7 cellular contexts compared by ENCODE assay signal in the genomic region with DNA sequence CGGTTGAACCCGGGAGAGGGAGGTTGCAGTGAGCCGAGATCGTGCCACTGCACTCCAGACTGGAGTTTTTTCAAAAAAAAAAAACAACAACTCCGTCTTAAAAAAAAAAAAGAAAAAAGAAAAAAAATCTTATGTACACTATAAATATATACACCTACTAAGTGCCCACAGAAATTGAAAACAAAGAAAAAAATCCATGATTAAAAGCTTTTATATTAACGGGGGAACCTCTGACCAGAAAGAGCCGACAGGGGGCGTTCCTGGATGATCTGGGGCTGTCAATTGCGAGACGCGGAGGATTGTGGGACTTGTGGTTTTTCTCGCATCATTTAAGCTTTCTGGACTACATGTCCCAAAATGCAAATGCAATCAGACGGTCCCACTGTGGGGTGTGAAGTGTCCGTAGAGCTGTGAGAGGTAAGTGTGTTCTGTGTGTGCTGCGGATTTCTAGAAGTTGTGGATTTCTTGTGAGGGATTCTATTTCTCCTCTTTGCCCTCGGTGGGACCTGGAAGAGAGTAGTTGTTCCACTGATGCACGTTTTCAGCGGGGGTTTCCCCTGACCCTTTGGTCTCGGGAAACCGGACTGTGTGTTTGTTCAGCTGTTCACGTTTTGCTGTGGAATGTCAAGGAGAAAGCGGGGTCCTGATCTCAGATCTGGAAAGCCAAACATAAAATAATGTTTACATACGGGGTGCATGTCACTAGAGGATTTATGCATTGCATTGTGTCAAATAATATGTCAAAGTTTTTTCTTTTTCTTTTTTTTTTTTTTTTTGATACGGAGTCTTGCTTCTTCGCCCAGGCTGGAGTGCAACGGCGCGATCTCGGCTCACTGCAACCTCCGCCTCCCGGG. TPM values are rescaled to one million over a fixed set of nuclear protein-coding genes. Genes with fewer than 3 reads are reported as not detected.
DNase-seq lines count a peak whose midpoint lies in the region; ATAC-seq, FAIRE-seq and TF ChIP-seq lines count a peak whose summit lies in the region.

A gene with protein sequence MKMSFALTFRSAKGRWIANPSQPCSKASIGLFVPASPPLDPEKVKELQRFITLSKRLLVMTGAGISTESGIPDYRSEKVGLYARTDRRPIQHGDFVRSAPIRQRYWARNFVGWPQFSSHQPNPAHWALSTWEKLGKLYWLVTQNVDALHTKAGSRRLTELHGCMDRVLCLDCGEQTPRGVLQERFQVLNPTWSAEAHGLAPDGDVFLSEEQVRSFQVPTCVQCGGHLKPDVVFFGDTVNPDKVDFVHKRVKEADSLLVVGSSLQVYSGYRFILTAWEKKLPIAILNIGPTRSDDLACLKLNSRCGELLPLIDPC (plus strand): TSS at position 360 of the 854 bp plus-strand sequence. CDS start 1,241 bp downstream, outside the sequence.

- WGBS in K562 (ENCODE audit: insufficient coverage, low coverage, missing lambda C conversion rate), result 3% methylated on average over 22 of the region's 31 CpGs
- WGBS in sigmoid colon, 2 donors, result 9 to 11% methylated on average over 31 of the region's 31 CpGs

- peak; percentile 68 to 93 (median 86) for TF ChIP-seq CTCF in K562 (IDR thresholded peaks at IDR 0.05 in 2 of 3, conservative IDR thresholded peaks at IDR 0.05 in 1 of 3; ENCODE audit: insufficient read depth in 2 of 3, low read depth in 1 of 3, low read length in 3 of 3)
- TF ChIP-seq CTCF in sigmoid colon (IDR thresholded peaks at IDR 0.05), result peak in 3 of 4 experiments; percentile 45 to 65 (median 63)

- H3K4me3 ChIP-seq in K562 (peak within 1 kb of the TSS; percentile 46), sigmoid colon (peak within 1 kb of the TSS; percentile 56 to 66 (median 60))

- TF ChIP-seq EP300 in K562 (IDR thresholded peaks at IDR 0.05; ENCODE audit: low read length) (no peak), sigmoid colon (IDR thresholded peaks at IDR 0.05) (no peak)

- no peaks in the 10 kb centered on the region for H3K9me3 ChIP-seq in K562 (replicated peaks; ENCODE audit: control insufficient read depth, insufficient read depth, low read depth, low read length)
- H3K9me3 ChIP-seq in sigmoid colon, result no peaks in the 10 kb centered on the region

- H3K27me3 ChIP-seq in K562 (ENCODE audit: control insufficient read depth in 2 of 2, insufficient read depth in 2 of 2, low read length in 2 of 2), result no peaks in the 10 kb centered on the region
- no peaks in the 10 kb centered on the region for H3K27me3 ChIP-seq in sigmoid colon

- peak within 1 kb of the TSS; percentile 82 for H3K4me2 ChIP-seq in K562 (ENCODE audit: insufficient read depth, low read length)

- H3K36me3 ChIP-seq in K562 (ENCODE audit: control insufficient read depth, insufficient read depth, low read length), result 0 out of 3 replicates have a peak, but pooled peaks cover 3% of the 10 kb centered on the region
- H3K36me3 ChIP-seq in sigmoid colon, result no peaks in the 10 kb centered on the region

- no peaks in the 10 kb centered on the region for H3K9me1 ChIP-seq in K562 (ENCODE audit: control insufficient read depth, insufficient read depth, low read length)

- TSS peak; percentile 92 for BruUV-seq in K562 (replicated peaks; lab: Mats Ljungman, UMichigan)

- peak within 1 kb of the TSS; percentile 70 to 85 for H3K9ac ChIP-seq in K562 (ENCODE audit: insufficient read depth in 1 of 2, low read depth in 2 of 2, low read length in 2 of 2)

- peak; percentile 38 for TF ChIP-seq POLR2A in GM18505 (IDR thresholded peaks at IDR 0.05; ENCODE audit: borderline replicate concordance, extremely low read depth, insufficient read depth, insufficient read length)
- TF ChIP-seq POLR2A in K562 (conservative IDR thresholded peaks at IDR 0.05), result peak; percentile 64; the same call in 1 of the 2 replicates
- no peak for TF ChIP-seq POLR2A in sigmoid colon (IDR thresholded peaks at IDR 0.05)

- H3K4me1 ChIP-seq in K562 (replicated peaks in 1 of 2; ENCODE audit: control insufficient read depth in 2 of 2, insufficient read depth in 2 of 2, low read length in 2 of 2) (peaks cover 0 to 5% of the 10 kb centered on the region in 2 experiments; a peak in 1 of 5 replicates), sigmoid colon (peaks cover 0 to 11% (median 7%) of the 10 kb centered on the region in 4 donors)

- peak; percentile 99 for FAIRE-seq in K562 (lab: Jason Lieb, UNC)

- peak within 1 kb of the TSS; percentile 99 for H2AFZ ChIP-seq in K562 (ENCODE audit: low read depth, low read length)

- no peak for TF ChIP-seq RAD21 in K562 (CRISPR knock-in tag; conservative IDR thresholded peaks at IDR 0.05 in 1 of 2, IDR thresholded peaks at IDR 0.05 in 1 of 2)

- intact Hi-C loops in K562 (cut with micrococcal nuclease) (no loop called here), sigmoid colon (cut with DNase I) (loop anchor here (1.0 kb wide), 1 partner anchor 15 kb away; no protein-coding TSS in a partner anchor)

- H3K27ac ChIP-seq in K562 (ENCODE audit: extremely low read depth, low read depth, low read length) (peak within 1 kb of the TSS; percentile 56), sigmoid colon (peak within 1 kb of the TSS; percentile 75 to 79 (median 78))

- CTCF ChIA-PET in K562 (lab: Yijun Ruan, JAX; ENCODE audit: low intra/inter-chr PET ratio), result interaction anchor here (0.6 kb wide), 1 partner anchor 37 kb away, joined by 4 read pairs; a partner anchor contains a TSS

- peak; percentile 88 to 95 for DNase-seq in NCI-H1930 (lab: John Stamatoyannopoulos, UW)
- DNase-seq in T-helper 9 cell, result peak; percentile 88
- peak; percentile 91 to 96 (median 92) for DNase-seq in K562 (ENCODE audit: extremely low read depth in 1 of 4, low spot score in 3 of 4)
- peak; percentile 86 for DNase-seq in iPS DF 19.7 (ENCODE audit: low read depth, low spot score)
- DNase-seq in sigmoid colon, result peak; percentile 92

- no peaks in the 10 kb centered on the region for H4K20me1 ChIP-seq in K562 (replicated peaks; ENCODE audit: control insufficient read depth, insufficient read depth, low read length)

- ATAC-seq in GM18505 (IDR thresholded peaks at IDR 0.05; ENCODE audit: unreplicated experiment), result peak; percentile 95
- ATAC-seq in HG02973 (IDR thresholded peaks at IDR 0.05; ENCODE audit: unreplicated experiment), result peak; percentile 91
- ATAC-seq in K562, result peak; percentile 98

- in situ Hi-C loops in K562 (cut with MboI), result no loop called here

- H3K79me2 ChIP-seq in K562 (ENCODE audit: control insufficient read depth, insufficient read depth, low read length), result no peaks in the 10 kb centered on the region

- POLR2A ChIA-PET in K562 (lab: Yijun Ruan, JAX), result interaction anchor here (0.6 to 3.3 kb wide), 9 partner anchors 10 to 817 kb away, joined by 3 to 194 read pairs (median 3); a partner anchor contains a TSS

TF ChIP-seq in K562, 482 proteins besides CTCF, POLR2A, EP300 and RAD21 (continues in another document):
- TF ChIP-seq, protein P1, sequence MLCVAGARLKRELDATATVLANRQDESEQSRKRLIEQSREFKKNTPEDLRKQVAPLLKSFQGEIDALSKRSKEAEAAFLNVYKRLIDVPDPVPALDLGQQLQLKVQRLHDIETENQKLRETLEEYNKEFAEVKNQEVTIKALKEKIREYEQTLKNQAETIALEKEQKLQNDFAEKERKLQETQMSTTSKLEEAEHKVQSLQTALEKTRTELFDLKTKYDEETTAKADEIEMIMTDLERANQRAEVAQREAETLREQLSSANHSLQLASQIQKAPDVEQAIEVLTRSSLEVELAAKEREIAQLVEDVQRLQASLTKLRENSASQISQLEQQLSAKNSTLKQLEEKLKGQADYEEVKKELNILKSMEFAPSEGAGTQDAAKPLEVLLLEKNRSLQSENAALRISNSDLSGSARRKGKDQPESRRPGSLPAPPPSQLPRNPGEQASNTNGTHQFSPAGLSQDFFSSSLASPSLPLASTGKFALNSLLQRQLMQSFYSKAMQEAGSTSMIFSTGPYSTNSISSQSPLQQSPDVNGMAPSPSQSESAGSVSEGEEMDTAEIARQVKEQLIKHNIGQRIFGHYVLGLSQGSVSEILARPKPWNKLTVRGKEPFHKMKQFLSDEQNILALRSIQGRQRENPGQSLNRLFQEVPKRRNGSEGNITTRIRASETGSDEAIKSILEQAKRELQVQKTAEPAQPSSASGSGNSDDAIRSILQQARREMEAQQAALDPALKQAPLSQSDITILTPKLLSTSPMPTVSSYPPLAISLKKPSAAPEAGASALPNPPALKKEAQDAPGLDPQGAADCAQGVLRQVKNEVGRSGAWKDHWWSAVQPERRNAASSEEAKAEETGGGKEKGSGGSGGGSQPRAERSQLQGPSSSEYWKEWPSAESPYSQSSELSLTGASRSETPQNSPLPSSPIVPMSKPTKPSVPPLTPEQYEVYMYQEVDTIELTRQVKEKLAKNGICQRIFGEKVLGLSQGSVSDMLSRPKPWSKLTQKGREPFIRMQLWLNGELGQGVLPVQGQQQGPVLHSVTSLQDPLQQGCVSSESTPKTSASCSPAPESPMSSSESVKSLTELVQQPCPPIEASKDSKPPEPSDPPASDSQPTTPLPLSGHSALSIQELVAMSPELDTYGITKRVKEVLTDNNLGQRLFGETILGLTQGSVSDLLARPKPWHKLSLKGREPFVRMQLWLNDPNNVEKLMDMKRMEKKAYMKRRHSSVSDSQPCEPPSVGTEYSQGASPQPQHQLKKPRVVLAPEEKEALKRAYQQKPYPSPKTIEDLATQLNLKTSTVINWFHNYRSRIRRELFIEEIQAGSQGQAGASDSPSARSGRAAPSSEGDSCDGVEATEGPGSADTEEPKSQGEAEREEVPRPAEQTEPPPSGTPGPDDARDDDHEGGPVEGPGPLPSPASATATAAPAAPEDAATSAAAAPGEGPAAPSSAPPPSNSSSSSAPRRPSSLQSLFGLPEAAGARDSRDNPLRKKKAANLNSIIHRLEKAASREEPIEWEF (CRISPR knock-in tag; IDR thresholded peaks at IDR 0.05), result no peak

RNA-seq across cellular contexts. Expression of the gene that starts here (rescaled TPM):
- total RNA-seq in K562 (2011; cell fraction: chromatin; rRNA removed; ENCODE audit: low replicate concordance), result 2.8 and 3.7 TPM in 2 replicates
- total RNA-seq in K562 (2011; cell fraction: nucleolus; rRNA removed), result 2.5 and 2.6 TPM in 2 replicates
- 2.8 and 3.2 TPM in 2 replicates for total RNA-seq in K562 (2011; cell fraction: nucleoplasm; rRNA removed)
- total RNA-seq in K562 (2014; rRNA removed), result 0.86 and 3.1 TPM in 2 replicates
- 2.3 TPM in 2 replicates for total RNA-seq in K562 (2014; rRNA removed; fragmentation: Illumina TruSeq; extraction: Trizol)
- 1.5 and 1.6 TPM in 2 replicates for total RNA-seq in K562 (2015; rRNA removed; fragmentation: Illumina TruSeq; extraction: Trizol)
- 2.5 and 3.1 TPM in 2 replicates for total RNA-seq in K562 (2021)
- polyA plus RNA-seq in K562 (2011; rRNA removed), result 2.4 and 3.2 TPM in 2 replicates
- 2.5 TPM in 2 replicates for polyA plus RNA-seq in K562 (2011; cell fraction: cytosol; rRNA removed)
- 1.2 and 1.5 TPM in 2 replicates for polyA plus RNA-seq in K562 (2011; cell fraction: nucleus; rRNA removed)
- 2.4 and 3.6 TPM in 2 replicates for polyA plus RNA-seq in K562 (2012)
- polyA plus RNA-seq in K562 (2014; fragmentation: Illumina TruSeq; extraction: Trizol), result 2.7 and 2.8 TPM in 2 replicates
- 1 to 10 TPM; 5.1 to 5.2 TPM for polyA plus RNA-seq in K562 (2014; fragmentation: Nextera tagmentation; extraction: Ambion mirVana)
- polyA plus RNA-seq in K562 (2014; rRNA removed), result 1.8 and 3.2 TPM in 2 replicates
- 1.9 and 2.5 TPM in 2 replicates for polyA minus RNA-seq in K562 (2011; rRNA and poly(A)+ RNA removed)
- 1.4 TPM in 1 of 2 replicates, not detected in the other for polyA minus RNA-seq in K562 (2011; cell fraction: cytosol; rRNA and poly(A)+ RNA removed)
- 0.54 and 2.2 TPM in 2 replicates for polyA minus RNA-seq in K562 (2011; cell fraction: nucleus; rRNA and poly(A)+ RNA removed)
- 1 to 10 TPM; 2.8 to 3.6 (median 3.2) TPM for total RNA-seq in sigmoid colon
- 1 to 10 TPM in 1 of 3 donors, under 1 TPM in 2; 0.69 to 1.2 (median 0.92) TPM for polyA plus RNA-seq in sigmoid colon

Comparison
In these comparisons a context has a peak if more than half of its experiments do, and no peak if none do; other contexts are left out.
1. Peak in every context shown above with its lines: DNase-seq, ATAC-seq, H3K4me3 ChIP-seq and H3K27ac ChIP-seq.
2. POLR2A ChIP-seq: peak in GM18505 (single experiment) and K562 (single experiment); none in sigmoid colon (0 of 2).